17 cellular contexts compared by ENCODE assay signal in the genomic region with DNA sequence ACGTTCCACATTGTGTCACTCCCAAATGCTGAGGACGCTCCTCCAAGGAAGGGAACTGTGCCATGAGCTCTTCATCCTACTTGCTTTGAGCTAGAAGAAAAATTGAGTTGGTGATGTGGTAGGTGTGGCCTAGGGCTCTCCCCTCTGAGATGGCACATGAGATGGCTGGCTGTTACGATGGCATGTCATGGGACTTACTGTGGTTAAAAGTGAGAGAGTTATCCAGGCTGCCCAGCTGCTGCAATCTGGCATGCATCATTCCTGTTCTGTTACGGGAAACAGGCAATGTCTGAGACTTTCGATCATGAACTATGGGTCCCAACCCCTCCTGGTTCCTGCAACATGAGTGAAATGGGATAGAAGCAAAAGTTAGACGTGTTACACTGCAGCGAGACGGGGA.
"Had no signal": no experiment of that assay in that cellular context is flagged by ENCODE, and none has a peak within 500 bp of the region (broad histone marks: within the 10 kb centered on the region; RNA-seq: fewer than 3 reads in every experiment).

No MANE protein-coding gene starts in this region.

- H3K4me3 ChIP-seq: esophagus squamous epithelium, heart left ventricle, lung, sigmoid colon had no signal

- H3K4me3 Mint-ChIP-seq: naive thymus-derived CD4-positive, alpha-beta T cell had no signal

- H3K27me3 ChIP-seq: esophagus squamous epithelium, heart left ventricle, sigmoid colon had no signal

- H3K27me3 Mint-ChIP-seq: naive thymus-derived CD4-positive, alpha-beta T cell had no signal

- H3K27ac ChIP-seq: epithelial cell of prostate, esophagus squamous epithelium, heart left ventricle, sigmoid colon had no signal

- H3K9me3 Mint-ChIP-seq: naive thymus-derived CD4-positive, alpha-beta T cell had no signal

- ATAC-seq: heart left ventricle; left colon; left ventricle myocardium superior; naive thymus-derived CD4-positive, alpha-beta T cell had no signal

- DNase-seq: effector memory CD4-positive, alpha-beta T cell; esophagus squamous epithelium; heart left ventricle; hippocampal formation; left colon; left ventricle myocardium superior; mesenchymal stem cell; midbrain; naive thymus-derived CD4-positive, alpha-beta T cell; posterior cingulate gyrus; sigmoid colon; small intestine; stimulated activated CD4-positive, alpha-beta T cell treated with anti-CD3 and anti-CD28 coated beads, Interleukin-12 subunit alpha, Interleukin-12 subunit beta, amount 100 ng/mL, for 4 hours; stimulated activated naive CD4-positive, alpha-beta T cell treated with Interleukin-2 at 50 U/mL for 16 hours; trophoblast cell had no signal

- H3K4me1 ChIP-seq: esophagus squamous epithelium, sigmoid colon had no signal

- H3K9me3 ChIP-seq: esophagus squamous epithelium, heart left ventricle, sigmoid colon had no signal
